22 cellular contexts compared by ENCODE assay signal in the genomic region with DNA sequence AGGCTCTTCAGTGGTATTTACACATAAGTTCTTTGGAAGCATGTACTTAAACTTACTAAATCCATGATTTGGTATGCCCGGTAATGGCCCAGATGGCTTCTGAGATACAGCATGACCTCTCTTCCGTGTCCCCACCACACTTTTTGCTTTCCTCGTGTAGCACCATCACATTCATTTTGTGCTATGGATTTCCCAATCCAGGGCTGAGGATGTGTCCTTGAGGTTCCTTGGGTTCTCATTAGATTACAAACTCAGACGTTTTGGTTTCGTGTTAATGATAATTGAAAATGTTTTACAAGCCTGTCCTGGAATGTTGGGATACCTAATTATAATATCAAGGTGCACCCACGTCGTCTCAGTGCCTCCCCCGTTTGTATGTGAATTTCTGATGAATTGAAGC. TPM values are rescaled to one million over a fixed set of nuclear protein-coding genes. Genes with fewer than 3 reads are reported as not detected.
DNase-seq lines count a peak whose midpoint lies in the region; ATAC-seq and TF ChIP-seq lines count a peak whose summit lies in the region.
"Had no signal": no experiment of that assay in that cellular context is flagged by ENCODE, and none has a peak within 500 bp of the region (broad histone marks: within the 10 kb centered on the region; RNA-seq: fewer than 3 reads in every experiment).

No MANE protein-coding gene starts in this region.

- peaks cover 5% of the 10 kb centered on the region for H3K36me3 Mint-ChIP-seq in nephron progenitor cell (ENCODE audit: low read depth)
- no peaks in the 10 kb centered on the region for H3K36me3 Mint-ChIP-seq in neural progenitor cell

- no peak for TF ChIP-seq EP300 in ovary (IDR thresholded peaks at IDR 0.05)

- no peak overlapping the region for H2AFZ ChIP-seq in neural progenitor cell (replicated peaks)
- H2AFZ ChIP-seq: PC-9 had no signal

- H3K4me3 Mint-ChIP-seq in nephron progenitor cell: no peak overlapping the region
- no peak overlapping the region for H3K4me3 Mint-ChIP-seq in neural progenitor cell
- H3K4me3 Mint-ChIP-seq: activated T-cell treated with anti-CD3 and anti-CD28 coated beads, Interleukin-2, amount 50 U/mL, for 24 hours; CD4-positive, alpha-beta T cell; central memory CD8-positive, alpha-beta T cell; T-helper 2 cell treated with Interferon-gamma antibody and Interleukin-4, amounts not matched to agents 5 μg/mL and 100 μg/mL, for 36 hours had no signal

- WGBS in heart right ventricle, 2 donors: 74 to 79% methylated on average over 8 of the region's 8 CpGs
- 46 to 63% (median 58%) methylated on average over 8 of the region's 8 CpGs for WGBS in adrenal gland, 4 donors
- 36 to 61% (median 41%) methylated on average over 8 of the region's 8 CpGs for WGBS in ovary, 3 donors

- peaks cover 66% of the 10 kb centered on the region for H3K4me1 Mint-ChIP-seq in nephron progenitor cell
- peaks cover 16% of the 10 kb centered on the region for H3K4me1 Mint-ChIP-seq in neural progenitor cell

- no peaks in the 10 kb centered on the region for H3F3A ChIP-seq in neural progenitor cell (ENCODE audit: low read depth)

- no peaks in the 10 kb centered on the region for H3K79me2 ChIP-seq in neural progenitor cell (ENCODE audit: low read depth)

- no peak overlapping the region for H3K4me2 ChIP-seq in neural progenitor cell
- H3K4me2 ChIP-seq: PC-9 had no signal

- DNase-seq in heart right ventricle (no peak), Right ventricle myocardium superior (no peak), adrenal gland (peak in 2 of 7 donors; percentile 55 to 61), nephron progenitor cell (no peak), tibial artery (no peak), ovary (no peak), neural progenitor cell (ENCODE audit: low spot score) (no peak), NCI-H526 treated with DMSO at 0.1 percent for 48 hours (lab: John Stamatoyannopoulos, UW) (no peak)
- DNase-seq: 8988T; activated CD4-positive, alpha-beta T cell treated with anti-CD3 and anti-CD28 coated beads for 4 hours; activated CD8-positive, alpha-beta memory T cell treated with anti-CD3 and anti-CD28 coated beads for 24 hours; activated gamma-delta T cell; activated T-cell treated with anti-CD3 and anti-CD28 coated beads, Interleukin-2, amount 50 U/mL, for 24 hours; CD4-positive, alpha-beta T cell; Karpas-422; mammary epithelial cell; NCI-H146; PC-9; SHP77 treated with DMSO at 0.1 percent for 48 hours had no signal

- ATAC-seq in heart right ventricle (no peak), Right ventricle myocardium superior (ENCODE audit: poor library complexity) (no peak)

- intact Hi-C loops in heart right ventricle (cut with DNase I): no loop called here
- intact Hi-C loops in Right ventricle myocardium superior (cut with DNase I): no loop called here
- intact Hi-C loops in adrenal gland (cut with DNase I): no loop called here
- intact Hi-C loops in tibial artery (cut with DNase I; ENCODE audit: low total_unique reads): no loop called here
- intact Hi-C loops in ovary (cut with DNase I): no loop called here

- H3K9me3 ChIP-seq in heart right ventricle (no peaks in the 10 kb centered on the region), adrenal gland (replicated peaks in 1 of 3) (no peaks in the 10 kb centered on the region), tibial artery (no peaks in the 10 kb centered on the region), ovary (no peaks in the 10 kb centered on the region), neural progenitor cell (ENCODE audit: low read depth) (no peaks in the 10 kb centered on the region)

- H3K27me3 ChIP-seq in heart right ventricle (no peaks in the 10 kb centered on the region), adrenal gland (no peaks in the 10 kb centered on the region), tibial artery (no peaks in the 10 kb centered on the region), ovary (no peaks in the 10 kb centered on the region), neural progenitor cell (no peaks in the 10 kb centered on the region)

- H3K27ac ChIP-seq in heart right ventricle (peak overlapping the region in 8 of 10 donors; percentile 27 to 98 (median 96)), adrenal gland (peak overlapping the region; percentile 2 to 96 (median 80)), tibial artery (peak overlapping the region; percentile 90 to 98), ovary (peak overlapping the region in 1 of 2 donors; percentile 91), neural progenitor cell (no peak overlapping the region)
- H3K27ac ChIP-seq: PC-9 had no signal

- H3K27ac Mint-ChIP-seq in nephron progenitor cell (peak overlapping the region; percentile 47), neural progenitor cell (no peak overlapping the region)
- H3K27ac Mint-ChIP-seq: activated T-cell treated with anti-CD3 and anti-CD28 coated beads, Interleukin-2, amount 50 U/mL, for 24 hours; CD4-positive, alpha-beta T cell; progenitor cell of endocrine pancreas; T-helper 2 cell treated with Interferon-gamma antibody and Interleukin-4, amounts not matched to agents 5 μg/mL and 100 μg/mL, for 36 hours had no signal

- TF ChIP-seq POLR2A in adrenal gland (IDR thresholded peaks at IDR 0.05) (no peak), ovary (IDR thresholded peaks at IDR 0.05) (no peak)

- TF ChIP-seq CTCF in heart right ventricle (IDR thresholded peaks at IDR 0.05): no peak
- no peak for TF ChIP-seq CTCF in adrenal gland (IDR thresholded peaks at IDR 0.05)
- no peak for TF ChIP-seq CTCF in nephron progenitor cell (IDR thresholded peaks at IDR 0.05)
- no peak for TF ChIP-seq CTCF in tibial artery (IDR thresholded peaks at IDR 0.05)
- no peak for TF ChIP-seq CTCF in ovary (IDR thresholded peaks at IDR 0.05)
- TF ChIP-seq CTCF in neural progenitor cell (IDR thresholded peaks at IDR 0.05): no peak

- H3K27me3 Mint-ChIP-seq in nephron progenitor cell (ENCODE audit: low read depth, poor library complexity) (peaks cover 7% of the 10 kb centered on the region), neural progenitor cell (ENCODE audit: insufficient read depth, low read depth) (peaks cover 3% of the 10 kb centered on the region)
- H3K27me3 Mint-ChIP-seq: activated T-cell treated with anti-CD3 and anti-CD28 coated beads, Interleukin-2, amount 50 U/mL, for 24 hours; CD4-positive, alpha-beta T cell; central memory CD8-positive, alpha-beta T cell; progenitor cell of endocrine pancreas had no signal

- H3K36me3 ChIP-seq in heart right ventricle: peaks cover 0 to 36% (median 0%) of the 10 kb centered on the region in 9 donors
- peaks cover 0 to 4% of the 10 kb centered on the region in 2 donors for H3K36me3 ChIP-seq in adrenal gland (replicated peaks in 1 of 2)
- H3K36me3 ChIP-seq in tibial artery: no peaks in the 10 kb centered on the region
- H3K36me3 ChIP-seq in ovary: no peaks in the 10 kb centered on the region
- no peaks in the 10 kb centered on the region for H3K36me3 ChIP-seq in neural progenitor cell

- H4K20me1 ChIP-seq in neural progenitor cell (ENCODE audit: low read depth): no peaks in the 10 kb centered on the region

- H3K4me1 ChIP-seq in heart right ventricle (peaks cover 7 to 97% (median 85%) of the 10 kb centered on the region in 9 donors), adrenal gland (replicated peaks in 1 of 2) (peaks cover 66 to 87% of the 10 kb centered on the region in 2 donors), tibial artery (peaks cover 4 to 97% (median 55%) of the 10 kb centered on the region in 4 donors), ovary (ENCODE audit: insufficient read depth) (peaks cover 25% of the 10 kb centered on the region), neural progenitor cell (peaks cover 12% of the 10 kb centered on the region)

- no peak overlapping the region for H3K4me3 ChIP-seq in heart right ventricle
- no peak overlapping the region for H3K4me3 ChIP-seq in adrenal gland
- no peak overlapping the region for H3K4me3 ChIP-seq in tibial artery
- H3K4me3 ChIP-seq in ovary: no peak overlapping the region
- no peak overlapping the region for H3K4me3 ChIP-seq in neural progenitor cell
- H3K4me3 ChIP-seq: PC-9 had no signal

- H3K9ac ChIP-seq in neural progenitor cell: no peak overlapping the region

- H3K9me3 Mint-ChIP-seq in nephron progenitor cell (no peaks in the 10 kb centered on the region), neural progenitor cell (no peaks in the 10 kb centered on the region)
- H3K9me3 Mint-ChIP-seq: activated T-cell treated with anti-CD3 and anti-CD28 coated beads, Interleukin-2, amount 50 U/mL, for 24 hours; CD4-positive, alpha-beta T cell; central memory CD8-positive, alpha-beta T cell; T-helper 2 cell treated with Interferon-gamma antibody and Interleukin-4, amounts not matched to agents 5 μg/mL and 100 μg/mL, for 36 hours had no signal

RNA-seq across cellular contexts. Expression of a gene that starts 7.3 kb away (rescaled TPM):
- total RNA-seq in heart right ventricle (100 to 1,000 TPM in 8 of 10 donors, 10 to 100 TPM in 2; 74.9 to 201 (median 123) TPM), Right ventricle myocardium superior (59.4 TPM), adrenal gland (100 to 1,000 TPM; 116 to 316 (median 173) TPM), ovary (100 to 1,000 TPM in 1 of 7 donors, 10 to 100 TPM in 6; 37.2 to 107 (median 89.5) TPM), neural progenitor cell (ENCODE audit: low replicate concordance) (10.9 and 18.1 TPM in 2 replicates)
- polyA plus RNA-seq in heart right ventricle (10 to 100 TPM in 1 of 2 donors, 1 to 10 TPM in 1; 9.1 to 41.6 TPM), adrenal gland (10 to 100 TPM in 1 of 3 donors, 1 to 10 TPM in 2; 5.6 to 71.0 (median 9.7) TPM), ovary (100 to 1,000 TPM in 1 of 2 donors, 10 to 100 TPM in 1; 17.0 to 100 TPM)
